ENCODE assay signal across 20 cellular contexts in the genomic region with DNA sequence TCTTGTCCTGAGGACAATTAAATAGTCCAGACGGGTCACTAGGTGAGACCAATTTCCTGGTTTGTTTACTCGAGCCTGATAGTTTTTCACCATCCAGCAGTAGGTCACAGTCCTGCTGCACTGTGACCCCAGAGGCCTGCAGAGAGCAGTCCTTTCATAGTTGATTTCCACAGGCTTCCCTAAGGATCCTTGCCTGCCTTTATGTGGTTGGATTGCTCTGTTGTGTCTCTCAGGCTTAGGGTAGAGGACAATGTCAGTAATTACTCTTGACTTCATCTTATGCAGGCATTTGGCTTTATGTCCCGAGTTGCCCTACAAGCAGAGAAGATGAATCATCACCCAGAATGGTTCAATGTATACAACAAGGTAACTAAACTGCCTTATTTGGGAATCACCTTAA. TPM values are rescaled to one million over a fixed set of nuclear protein-coding genes. Genes with fewer than 3 reads are reported as not detected.
A peak's percentile ranks its signal among the peaks of the same experiment; 100 is the strongest.
DNase-seq lines count a peak whose midpoint lies in the region; ATAC-seq and TF ChIP-seq lines count a peak whose summit lies in the region.
"Had no signal": no experiment of that assay in that cellular context is flagged by ENCODE, and none has a peak within 500 bp of the region (broad histone marks: within the 10 kb centered on the region; RNA-seq: fewer than 3 reads in every experiment).

No MANE protein-coding gene starts in this region.

- 27% methylated on average over 3 of the region's 3 CpGs for WGBS in HUES64
- WGBS in ovary, 3 donors = 81 to 93% (median 86%) methylated on average over 3 of the region's 3 CpGs

- H3K27ac Mint-ChIP-seq in WTC11 = no peak overlapping the region
- no peak overlapping the region for H3K27ac Mint-ChIP-seq in CD8-positive, alpha-beta T cell
- H3K27ac Mint-ChIP-seq: activated T-helper 1 cell treated with anti-CD3 and anti-CD28 coated beads, Interleukin-12 subunit alpha, Interleukin-12 subunit beta, Interleukin-2, Interleukin-4 antibody, amounts not matched to agents 30 ng/mL and 10 ng/mL and 1 ng/mL, durations not matched to agents 14 hours and 24 hours and 36 hours; dendritic cell treated with granulocyte-macrophage colony-stimulating factor and Interleukin-4, amounts not matched to agents 40 ng/mL and 50 ng/mL, for 4 days; natural killer cell treated with Interleukin-12 subunit alpha and Interleukin-12 subunit beta and Interleukin-15 and Interleukin-18, amount 100 ng/mL, for 72 hours had no signal

- TF ChIP-seq POLR2A in ovary (IDR thresholded peaks at IDR 0.05) = no peak
- TF ChIP-seq POLR2A in erythroblast (IDR thresholded peaks at IDR 0.05; ENCODE audit: low read length) = no peak

- peaks cover 15% of the 10 kb centered on the region for H3K36me3 Mint-ChIP-seq in WTC11
- peaks cover 33% of the 10 kb centered on the region for H3K36me3 Mint-ChIP-seq in CD8-positive, alpha-beta T cell

- H3K4me3 ChIP-seq in HUES64 (ENCODE audit: low read length) (no peak overlapping the region), ovary (no peak overlapping the region)
- no peak overlapping the region for H3K4me3 ChIP-seq in CD8-positive, alpha-beta T cell (ENCODE audit: low read depth, low read length)
- H3K4me3 ChIP-seq: breast epithelium, esophagus squamous epithelium, psoas muscle, spleen, suprapubic skin had no signal

- H3K9me3 ChIP-seq in HUES64 (ENCODE audit: insufficient read depth, low read depth, low read length) = peaks cover 9% of the 10 kb centered on the region; the same call in 1 of the 2 replicates
- H3K9me3 ChIP-seq in CD8-positive, alpha-beta T cell (ENCODE audit: low read length) = no peaks in the 10 kb centered on the region
- H3K9me3 ChIP-seq in ovary = no peaks in the 10 kb centered on the region
- H3K9me3 ChIP-seq: BE2C, suprapubic skin had no signal

- intact Hi-C loops in CD8-positive, alpha-beta T cell (cut with DNase I, micrococcal nuclease) = no loop called here
- intact Hi-C loops in ovary (cut with DNase I) = no loop called here

- H3K36me3 ChIP-seq in HUES64 (ENCODE audit: insufficient read depth, low read length) (no peaks in the 10 kb centered on the region; the same call in 1 of the 2 replicates), ovary (no peaks in the 10 kb centered on the region)
- H3K36me3 ChIP-seq in CD8-positive, alpha-beta T cell (ENCODE audit: insufficient read depth, low read length) = no peaks in the 10 kb centered on the region
- H3K36me3 ChIP-seq: BE2C, breast epithelium had no signal

- DNase-seq in WTC11 (ENCODE audit: low spot score) (no peak), iPS-NIHi7 (ENCODE audit: extremely low spot score) (peak; percentile 65), NK-92 (lab: John Stamatoyannopoulos, UW; ENCODE audit: unreplicated experiment) (no peak), ovary (no peak), erythroblast (lab: John Stamatoyannopoulos, UW) (no peak)
- no peak for DNase-seq in CD8-positive, alpha-beta T cell
- DNase-seq: BE2C, esophagus squamous epithelium, GDM1, NCI-H2081, psoas muscle, spleen, T-helper 2 cell had no signal

- no peak overlapping the region for H3K9ac ChIP-seq in HUES64 (ENCODE audit: low read depth, low read length)

- peaks cover 18% of the 10 kb centered on the region; the same call in 1 of the 2 replicates for H3K4me1 ChIP-seq in HUES64 (ENCODE audit: insufficient read depth, low read length)
- peaks cover 7% of the 10 kb centered on the region for H3K4me1 ChIP-seq in CD8-positive, alpha-beta T cell (ENCODE audit: insufficient read depth, low read length)
- peaks cover 2% of the 10 kb centered on the region for H3K4me1 ChIP-seq in ovary (ENCODE audit: insufficient read depth)
- H3K4me1 ChIP-seq: BE2C, breast epithelium, psoas muscle, suprapubic skin had no signal

- TF ChIP-seq CTCF in WTC11 (IDR thresholded peaks at IDR 0.05) (no peak), ovary (IDR thresholded peaks at IDR 0.05) (no peak)
- TF ChIP-seq CTCF in CD8-positive, alpha-beta T cell (IDR thresholded peaks at IDR 0.05) = no peak

- H3K4me1 Mint-ChIP-seq in WTC11 = peaks cover 13% of the 10 kb centered on the region
- H3K4me1 Mint-ChIP-seq in CD8-positive, alpha-beta T cell (ENCODE audit: low read depth) = peaks cover 10% of the 10 kb centered on the region

- TF ChIP-seq EP300 in ovary (IDR thresholded peaks at IDR 0.05) = no peak

- H3K27ac ChIP-seq in HUES64 (ENCODE audit: low read depth, low read length) = peak overlapping the region; percentile 77
- H3K27ac ChIP-seq in CD8-positive, alpha-beta T cell (ENCODE audit: low read depth, low read length) = no peak overlapping the region
- H3K27ac ChIP-seq in ovary = no peak overlapping the region
- H3K27ac ChIP-seq: breast epithelium, esophagus squamous epithelium, psoas muscle, spleen, suprapubic skin had no signal

- H3K4me3 Mint-ChIP-seq in WTC11 = no peak overlapping the region
- H3K4me3 Mint-ChIP-seq in CD8-positive, alpha-beta T cell = no peak overlapping the region
- H3K4me3 Mint-ChIP-seq: activated T-helper 1 cell treated with anti-CD3 and anti-CD28 coated beads, Interleukin-12 subunit alpha, Interleukin-12 subunit beta, Interleukin-2, Interleukin-4 antibody, amounts not matched to agents 30 ng/mL and 10 ng/mL and 1 ng/mL, durations not matched to agents 14 hours and 24 hours and 36 hours; dendritic cell treated with granulocyte-macrophage colony-stimulating factor and Interleukin-4, amounts not matched to agents 40 ng/mL and 50 ng/mL, for 4 days; natural killer cell treated with Interleukin-12 subunit alpha and Interleukin-12 subunit beta and Interleukin-15 and Interleukin-18, amount 100 ng/mL, for 72 hours had no signal

- peaks cover 7% of the 10 kb centered on the region for H3K9me3 Mint-ChIP-seq in WTC11
- H3K9me3 Mint-ChIP-seq in CD8-positive, alpha-beta T cell = peaks cover 5% of the 10 kb centered on the region
- H3K9me3 Mint-ChIP-seq: natural killer cell treated with Interleukin-12 subunit alpha and Interleukin-12 subunit beta and Interleukin-15 and Interleukin-18, amount 100 ng/mL, for 72 hours had no signal

- POLR2A ChIA-PET in WTC11 (lab: Charles Lee) = no interaction called here
- POLR2A ChIA-PET in CD8-positive, alpha-beta T cell (lab: Charles Lee) = no interaction called here

- ATAC-seq in WTC11 = peak; percentile 100
- no peak for ATAC-seq in CD8-positive, alpha-beta T cell
- ATAC-seq: natural killer cell treated with Interleukin-12 subunit alpha and Interleukin-12 subunit beta and Interleukin-15 and Interleukin-18, amount 100 ng/mL, for 72 hours had no signal

- H3K27me3 ChIP-seq in HUES64 (ENCODE audit: insufficient read depth, low read length) = no peaks in the 10 kb centered on the region
- H3K27me3 ChIP-seq in CD8-positive, alpha-beta T cell (ENCODE audit: insufficient read depth, low read length) = no peaks in the 10 kb centered on the region
- H3K27me3 ChIP-seq in ovary = no peaks in the 10 kb centered on the region
- H3K27me3 ChIP-seq: BE2C, breast epithelium, esophagus squamous epithelium, spleen, suprapubic skin had no signal

- CTCF ChIA-PET in WTC11 (lab: Charles Lee) = interaction anchor here (0.8 to 1.2 kb wide), 3 partner anchors 14 to 232 kb away, joined by 3 read pairs; no protein-coding TSS in a partner anchor
- CTCF ChIA-PET in CD8-positive, alpha-beta T cell (lab: Charles Lee) = no interaction called here

- H3K27me3 Mint-ChIP-seq in WTC11 (ENCODE audit: low read depth) = no peaks in the 10 kb centered on the region
- no peaks in the 10 kb centered on the region for H3K27me3 Mint-ChIP-seq in CD8-positive, alpha-beta T cell (ENCODE audit: low read depth)
- H3K27me3 Mint-ChIP-seq: dendritic cell treated with granulocyte-macrophage colony-stimulating factor and Interleukin-4, amounts not matched to agents 40 ng/mL and 50 ng/mL, for 4 days; natural killer cell treated with Interleukin-12 subunit alpha and Interleukin-12 subunit beta and Interleukin-15 and Interleukin-18, amount 100 ng/mL, for 72 hours had no signal

TF ChIP-seq in WTC11, 78 proteins besides CTCF, POLR2A, EP300 and RAD21 (continues in another document):
- TF ChIP-seq IRF2 (CRISPR knock-in tag; IDR thresholded peaks at IDR 0.05; ENCODE audit: borderline replicate concordance, low read depth) (no peak), ZNF396 (CRISPR knock-in tag; IDR thresholded peaks at IDR 0.05; ENCODE audit: borderline replicate concordance) (no peak)
- TF ChIP-seq, protein P1, sequence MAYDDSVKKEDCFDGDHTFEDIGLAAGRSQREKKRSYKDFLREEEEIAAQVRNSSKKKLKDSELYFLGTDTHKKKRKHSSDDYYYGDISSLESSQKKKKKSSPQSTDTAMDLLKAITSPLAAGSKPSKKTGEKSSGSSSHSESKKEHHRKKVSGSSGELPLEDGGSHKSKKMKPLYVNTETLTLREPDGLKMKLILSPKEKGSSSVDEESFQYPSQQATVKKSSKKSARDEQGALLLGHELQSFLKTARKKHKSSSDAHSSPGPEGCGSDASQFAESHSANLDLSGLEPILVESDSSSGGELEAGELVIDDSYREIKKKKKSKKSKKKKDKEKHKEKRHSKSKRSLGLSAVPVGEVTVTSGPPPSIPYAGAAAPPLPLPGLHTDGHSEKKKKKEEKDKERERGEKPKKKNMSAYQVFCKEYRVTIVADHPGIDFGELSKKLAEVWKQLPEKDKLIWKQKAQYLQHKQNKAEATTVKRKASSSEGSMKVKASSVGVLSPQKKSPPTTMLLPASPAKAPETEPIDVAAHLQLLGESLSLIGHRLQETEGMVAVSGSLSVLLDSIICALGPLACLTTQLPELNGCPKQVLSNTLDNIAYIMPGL (CRISPR knock-in tag; IDR thresholded peaks at IDR 0.05) = no peak

RNA-seq across cellular contexts. Expression of a gene that starts 9.0 kb away (rescaled TPM):
- polyA plus RNA-seq in HUES64 (2013, experiment 1 of 2) = 0.15 TPM
- polyA plus RNA-seq in HUES64 (2013, experiment 2 of 2) = not detected
- 0.34 to 0.44 TPM (median 0.37 TPM) in 3 replicates for total RNA-seq in WTC11 (2021)
- total RNA-seq in CD8-positive, alpha-beta T cell = under 1 TPM in 1 of 2 experiments, not detected in 1; 0.39 TPM
- total RNA-seq in ovary = under 1 TPM; 0.36 to 0.85 (median 0.63) TPM
- under 1 TPM; 0.45 to 0.57 TPM for polyA plus RNA-seq in ovary
- total RNA-seq: glomerular endothelial cell had no signal

RNA-seq across cellular contexts. Expression of a gene that starts 53.8 kb away (rescaled TPM):
- 5.6 TPM for polyA plus RNA-seq in HUES64 (2013, experiment 1 of 2)
- 6.1 TPM for polyA plus RNA-seq in HUES64 (2013, experiment 2 of 2)
- total RNA-seq in WTC11 (2021) (9.9 to 12.8 TPM (median 9.9 TPM) in 3 replicates), ovary (10 to 100 TPM in 3 of 7 donors, 1 to 10 TPM in 4; 5.7 to 13.1 (median 9.5) TPM)
- 1 to 10 TPM; 4.2 to 4.4 TPM for total RNA-seq in CD8-positive, alpha-beta T cell
- 1 to 10 TPM; 4.5 to 8.2 TPM for polyA plus RNA-seq in ovary
